21 cellular contexts compared by ENCODE assay signal in the genomic region with DNA sequence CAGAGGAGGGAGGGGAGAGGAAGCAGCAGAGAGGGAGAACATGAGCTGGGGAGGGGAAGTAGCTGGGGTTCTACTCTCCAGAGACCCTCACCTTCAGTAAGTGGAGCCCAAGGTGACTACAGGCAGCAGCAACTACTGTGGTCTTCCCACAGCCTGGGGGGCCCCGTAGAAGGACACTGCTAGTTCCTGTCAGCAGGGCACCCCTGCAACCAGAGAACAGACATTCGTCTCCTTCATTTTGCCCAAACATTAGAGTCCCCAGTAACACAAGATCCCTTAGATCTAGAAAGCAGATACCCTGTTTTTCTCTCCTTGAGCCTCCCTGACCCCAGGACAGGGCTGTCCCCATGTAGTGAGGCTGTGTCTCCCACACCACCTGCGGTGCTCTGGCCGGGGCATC. TPM values are rescaled to one million over a fixed set of nuclear protein-coding genes. Genes with fewer than 3 reads are reported as not detected.
"Had no signal": no experiment of that assay in that cellular context is flagged by ENCODE, and none has a peak within 500 bp of the region (broad histone marks: within the 10 kb centered on the region; RNA-seq: fewer than 3 reads in every experiment).

No MANE protein-coding gene starts in this region.

- H3K9me3 Mint-ChIP-seq: IgD-negative memory B cell had no signal

- H3K9me3 ChIP-seq: SK-N-SH had no signal

- H3K4me3 ChIP-seq: K562 had no signal

- H3K4me3 Mint-ChIP-seq: IgD-negative memory B cell had no signal

- H3K27ac ChIP-seq: KMS-11 had no signal

- H3K27me3 Mint-ChIP-seq: IgD-negative memory B cell had no signal

- H3K27ac Mint-ChIP-seq: IgD-negative memory B cell had no signal

- ATAC-seq: K562 had no signal

- DNase-seq: Kasumi-1, MM.1S, NCI-H1092 treated with DMSO at 0.1 percent for 48 hours, NCI-H1436, NCI-H187, NCI-H2029, NCI-H2081 treated with DMSO at 0.1 percent for 48 hours, NCI-H2171, NCI-H226, NCI-H446, NCI-H510A, NCI-H524 treated with DMSO at 0.1 percent for 48 hours, NCI-H69, NCI-H774, RPMI8226, SHP77, SK-N-SH had no signal

RNA-seq across cellular contexts. Expression of a gene that starts 8.2 kb away (rescaled TPM):
- total RNA-seq: HT1080 had no signal
